14 cellular contexts compared by ENCODE assay signal in the genomic region with DNA sequence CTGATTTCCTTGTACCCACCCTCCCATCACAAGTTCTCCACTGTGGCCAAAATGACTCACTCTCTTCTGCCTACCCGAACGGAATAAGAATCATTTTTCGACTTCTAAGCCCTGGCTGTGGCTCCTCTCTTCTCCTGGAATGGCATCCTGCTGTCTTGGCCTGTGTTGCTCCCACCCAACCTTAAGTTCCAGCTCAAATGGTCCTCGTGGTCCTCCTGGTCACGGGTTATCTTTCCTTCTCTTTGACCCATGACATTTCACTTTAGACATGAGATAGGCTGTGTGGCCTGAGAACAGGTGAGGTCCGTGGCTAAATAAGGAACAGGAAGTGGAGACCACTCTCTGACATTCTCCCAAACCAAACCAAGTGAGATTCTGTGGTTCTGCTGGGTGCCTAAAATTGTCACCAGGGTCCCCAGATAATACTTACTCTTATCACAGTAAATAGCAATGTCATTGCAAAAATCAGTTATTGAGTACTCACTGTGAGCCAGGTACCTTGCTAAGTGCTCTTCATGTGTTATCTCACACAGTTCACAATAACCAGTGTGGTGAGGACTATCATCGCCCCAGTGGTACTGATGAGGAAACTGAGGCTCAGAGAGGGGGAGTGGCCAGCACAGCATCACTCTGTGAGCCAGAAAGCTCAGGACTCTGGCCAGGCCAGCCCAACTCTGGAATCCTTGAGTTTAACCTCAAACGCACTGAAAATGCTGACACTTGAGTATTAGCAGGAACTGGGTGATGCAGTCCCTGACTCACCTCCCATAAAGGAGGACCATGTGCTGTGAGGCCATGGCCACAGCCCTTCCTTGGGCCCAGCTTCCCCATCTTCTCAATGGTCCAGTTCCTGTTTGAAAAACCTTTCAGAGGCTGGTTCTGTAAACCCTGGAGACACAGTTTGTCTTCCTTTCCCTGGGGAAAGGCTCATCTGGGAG.
A peak's percentile ranks its signal among the peaks of the same experiment; 100 is the strongest.
DNase-seq lines count a peak whose midpoint lies in the region; ATAC-seq, FAIRE-seq and TF ChIP-seq lines count a peak whose summit lies in the region.
"Had no signal": no experiment of that assay in that cellular context is flagged by ENCODE, and none has a peak within 500 bp of the region (broad histone marks: within the 10 kb centered on the region; RNA-seq: fewer than 3 reads in every experiment).

No MANE protein-coding gene starts in this region.

- no peaks in the 10 kb centered on the region for H3K79me2 ChIP-seq in SK-N-SH (ENCODE audit: insufficient read depth)

- H4K20me1 ChIP-seq in SK-N-SH (ENCODE audit: insufficient read depth) = no peaks in the 10 kb centered on the region

- H3K27me3 ChIP-seq in SK-N-SH (ENCODE audit: insufficient read depth) = no peaks in the 10 kb centered on the region

- no peak for TF ChIP-seq CTCF in SK-N-SH (IDR thresholded peaks at IDR 0.05)

- CTCF ChIA-PET in SK-N-SH (lab: Yijun Ruan, JAX) = interaction anchor here (1.0 to 1.1 kb wide), 3 partner anchors 13 to 55 kb away, joined by 3 to 5 read pairs (median 3); no protein-coding TSS in a partner anchor

- H3K27ac ChIP-seq in SK-N-SH (ENCODE audit: low read depth in 2 of 2, low read length in 1 of 2) (no peak overlapping the region), cingulate gyrus (ENCODE audit: low read depth, low read length) (peak overlapping the region; percentile 98)

- H3F3A ChIP-seq in SK-N-SH (replicated peaks; ENCODE audit: insufficient read depth) = peaks cover 24% of the 10 kb centered on the region

- H2AFZ ChIP-seq in SK-N-SH (ENCODE audit: low read depth) = no peak overlapping the region

- ATAC-seq in SK-N-SH treated with all-trans-retinoic acid at 6 μM for 48 hours (no peak), left lobe of liver (peak; percentile 43)

- no peaks in the 10 kb centered on the region for H3K9me2 ChIP-seq in SK-N-SH

- TF ChIP-seq EP300 in SK-N-SH (IDR thresholded peaks at IDR 0.05; ENCODE audit: borderline replicate concordance in 1 of 2, low read depth in 1 of 2, low read length in 1 of 2) = no peak

- H3K4me2 ChIP-seq in SK-N-SH = no peak overlapping the region

- peaks cover 7% of the 10 kb centered on the region for H3K9me3 ChIP-seq in SK-N-SH

- H3K4me3 ChIP-seq in SK-N-SH (ENCODE audit: low read depth in 2 of 2, low read length in 1 of 2) = no peak overlapping the region

- FAIRE-seq in urothelium cell line (lab: Jason Lieb, UNC) = peak; percentile 40
- FAIRE-seq: A204.1 had no signal

- POLR2A ChIA-PET in SK-N-SH (lab: Yijun Ruan, JAX) = no interaction called here

- no peaks in the 10 kb centered on the region for H3K36me3 ChIP-seq in SK-N-SH (replicated peaks in 1 of 2; ENCODE audit: control insufficient read depth in 1 of 2, insufficient read depth in 2 of 2, low read length in 1 of 2)

- intact Hi-C loops in posterior vena cava (cut with DNase I) = no loop called here

- WGBS in SK-N-SH (ENCODE audit: low lambda C conversion rate) = 73% methylated on average over 8 of the region's 8 CpGs

- H3K9ac ChIP-seq in SK-N-SH = no peak overlapping the region

- no peak for TF ChIP-seq RAD21 in SK-N-SH (IDR thresholded peaks at IDR 0.05; ENCODE audit: low read length)

- peaks cover 4 to 25% of the 10 kb centered on the region in 2 experiments; a peak in 3 of 4 replicates for H3K4me1 ChIP-seq in SK-N-SH (ENCODE audit: control insufficient read depth in 1 of 2, insufficient read depth in 2 of 2, low read depth in 1 of 2, low read length in 1 of 2)

- DNase-seq in SK-N-SH (no peak), left lobe of liver (ENCODE audit: low spot score) (no peak), urothelium cell line (ENCODE audit: low spot score) (peak; percentile 58), posterior vena cava (ENCODE audit: low spot score) (no peak), NCI-H187 (lab: John Stamatoyannopoulos, UW) (no peak), SK-N-DZ (ENCODE audit: low spot score) (no peak)
- DNase-seq: activated T-cell treated with anti-CD3 and anti-CD28 coated beads, Interleukin-2, amount 50 U/mL, for 1 hour; effector CD4-positive, alpha-beta T cell; immature natural killer cell; NCI-H524 treated with DMSO at 0.1 percent for 48 hours; retina had no signal

TF ChIP-seq in SK-N-SH, 30 proteins besides CTCF, POLR2A, EP300 and RAD21:
- TF ChIP-seq NFIC (IDR thresholded peaks at IDR 0.05; ENCODE audit: borderline replicate concordance) (no peak), MXI1 (IDR thresholded peaks at IDR 0.05; ENCODE audit: low read depth, low read length) (no peak), RXRA (IDR thresholded peaks at IDR 0.05; ENCODE audit: borderline replicate concordance, low read depth) (no peak), TCF12 (IDR thresholded peaks at IDR 0.05) (peak; percentile 30; the same call in 1 of the 2 replicates)

TF ChIP-seq in SK-N-SH treated with all-trans-retinoic acid at 6 μM for 48 hours, 23 proteins besides CTCF, POLR2A, EP300 and RAD21 (continues in another document):
- TF ChIP-seq PPARA (CRISPR knock-in tag; IDR thresholded peaks at IDR 0.05; ENCODE audit: borderline replicate concordance) (no peak), OSR1 (CRISPR knock-in tag; IDR thresholded peaks at IDR 0.05) (no peak), PATZ1 (CRISPR knock-in tag; IDR thresholded peaks at IDR 0.05; ENCODE audit: borderline replicate concordance) (no peak), ARNTL (CRISPR knock-in tag; IDR thresholded peaks at IDR 0.05; ENCODE audit: borderline replicate concordance, low read depth) (no peak), GLIS3 (CRISPR knock-in tag; IDR thresholded peaks at IDR 0.05) (no peak), ZFP30 (CRISPR knock-in tag; IDR thresholded peaks at IDR 0.05) (no peak), CSDC2 (CRISPR knock-in tag; IDR thresholded peaks at IDR 0.05) (no peak), ESRRG (CRISPR knock-in tag; IDR thresholded peaks at IDR 0.05) (no peak), RARB (CRISPR knock-in tag; IDR thresholded peaks at IDR 0.05) (no peak)
- TF ChIP-seq, protein P1, sequence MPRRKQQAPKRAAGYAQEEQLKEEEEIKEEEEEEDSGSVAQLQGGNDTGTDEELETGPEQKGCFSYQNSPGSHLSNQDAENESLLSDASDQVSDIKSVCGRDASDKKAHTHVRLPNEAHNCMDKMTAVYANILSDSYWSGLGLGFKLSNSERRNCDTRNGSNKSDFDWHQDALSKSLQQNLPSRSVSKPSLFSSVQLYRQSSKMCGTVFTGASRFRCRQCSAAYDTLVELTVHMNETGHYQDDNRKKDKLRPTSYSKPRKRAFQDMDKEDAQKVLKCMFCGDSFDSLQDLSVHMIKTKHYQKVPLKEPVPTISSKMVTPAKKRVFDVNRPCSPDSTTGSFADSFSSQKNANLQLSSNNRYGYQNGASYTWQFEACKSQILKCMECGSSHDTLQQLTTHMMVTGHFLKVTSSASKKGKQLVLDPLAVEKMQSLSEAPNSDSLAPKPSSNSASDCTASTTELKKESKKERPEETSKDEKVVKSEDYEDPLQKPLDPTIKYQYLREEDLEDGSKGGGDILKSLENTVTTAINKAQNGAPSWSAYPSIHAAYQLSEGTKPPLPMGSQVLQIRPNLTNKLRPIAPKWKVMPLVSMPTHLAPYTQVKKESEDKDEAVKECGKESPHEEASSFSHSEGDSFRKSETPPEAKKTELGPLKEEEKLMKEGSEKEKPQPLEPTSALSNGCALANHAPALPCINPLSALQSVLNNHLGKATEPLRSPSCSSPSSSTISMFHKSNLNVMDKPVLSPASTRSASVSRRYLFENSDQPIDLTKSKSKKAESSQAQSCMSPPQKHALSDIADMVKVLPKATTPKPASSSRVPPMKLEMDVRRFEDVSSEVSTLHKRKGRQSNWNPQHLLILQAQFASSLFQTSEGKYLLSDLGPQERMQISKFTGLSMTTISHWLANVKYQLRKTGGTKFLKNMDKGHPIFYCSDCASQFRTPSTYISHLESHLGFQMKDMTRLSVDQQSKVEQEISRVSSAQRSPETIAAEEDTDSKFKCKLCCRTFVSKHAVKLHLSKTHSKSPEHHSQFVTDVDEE (CRISPR knock-in tag; IDR thresholded peaks at IDR 0.05) = no peak
- TF ChIP-seq, protein P2, sequence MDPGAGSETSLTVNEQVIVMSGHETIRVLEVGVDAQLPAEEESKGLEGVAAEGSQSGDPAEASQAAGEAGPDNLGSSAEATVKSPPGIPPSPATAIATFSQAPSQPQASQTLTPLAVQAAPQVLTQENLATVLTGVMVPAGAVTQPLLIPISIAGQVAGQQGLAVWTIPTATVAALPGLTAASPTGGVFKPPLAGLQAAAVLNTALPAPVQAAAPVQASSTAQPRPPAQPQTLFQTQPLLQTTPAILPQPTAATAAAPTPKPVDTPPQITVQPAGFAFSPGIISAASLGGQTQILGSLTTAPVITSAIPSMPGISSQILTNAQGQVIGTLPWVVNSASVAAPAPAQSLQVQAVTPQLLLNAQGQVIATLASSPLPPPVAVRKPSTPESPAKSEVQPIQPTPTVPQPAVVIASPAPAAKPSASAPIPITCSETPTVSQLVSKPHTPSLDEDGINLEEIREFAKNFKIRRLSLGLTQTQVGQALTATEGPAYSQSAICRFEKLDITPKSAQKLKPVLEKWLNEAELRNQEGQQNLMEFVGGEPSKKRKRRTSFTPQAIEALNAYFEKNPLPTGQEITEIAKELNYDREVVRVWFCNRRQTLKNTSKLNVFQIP (CRISPR knock-in tag; IDR thresholded peaks at IDR 0.05; ENCODE audit: borderline replicate concordance, low read depth) = no peak
